Comparison of ENCODE assay signal across 7 cellular contexts in the genomic region with DNA sequence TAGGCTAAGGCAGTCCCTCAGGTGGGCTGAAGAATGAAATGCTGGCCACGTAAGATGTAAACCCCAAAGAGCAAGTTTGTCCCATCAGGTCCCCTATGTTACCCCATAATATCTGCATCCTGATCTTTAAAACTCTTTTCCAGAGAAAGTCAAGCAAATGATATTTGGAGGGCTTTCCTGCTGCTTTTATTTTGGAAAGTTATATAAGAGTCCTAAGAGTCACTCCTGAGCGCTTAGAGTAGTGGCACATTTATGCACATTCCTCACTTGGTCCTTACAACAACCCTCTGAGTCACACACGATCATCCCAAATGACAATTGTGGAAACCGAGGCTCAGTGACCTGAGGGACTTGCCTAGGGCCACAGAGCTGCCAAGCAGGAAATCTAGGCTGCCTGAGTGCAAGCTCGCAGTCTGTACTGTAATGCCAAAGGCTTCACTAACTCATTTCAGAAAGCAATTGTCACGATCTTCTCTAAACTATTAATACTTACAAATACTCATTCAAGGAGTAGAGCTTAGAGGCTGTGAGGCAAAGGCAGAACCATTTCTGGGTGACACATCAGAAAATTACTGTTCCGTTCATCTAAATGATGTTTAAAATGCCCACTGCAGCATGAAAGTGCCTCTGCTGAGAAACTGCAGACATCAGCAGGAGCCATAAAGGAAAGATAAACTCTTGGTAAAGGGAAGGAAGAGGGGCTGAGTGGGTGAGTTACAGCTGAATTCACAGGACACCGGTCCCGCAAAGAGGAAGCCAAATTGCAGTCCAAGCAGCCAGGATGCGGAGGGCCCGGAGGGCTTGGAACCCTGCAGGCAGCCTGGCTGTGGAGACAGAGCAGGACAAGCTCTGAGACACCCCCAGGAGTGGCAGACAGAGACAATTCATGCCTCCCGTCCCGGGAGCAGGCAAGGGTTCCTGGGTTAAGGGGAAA. TPM values are rescaled to one million over a fixed set of nuclear protein-coding genes. Genes with fewer than 3 reads are reported as not detected.
DNase-seq lines count a peak whose midpoint lies in the region; ATAC-seq and TF ChIP-seq lines count a peak whose summit lies in the region.

No MANE protein-coding gene starts in this region.

- no peak for ATAC-seq in GM18873 (IDR thresholded peaks at IDR 0.05; ENCODE audit: low FRiP score, unreplicated experiment)

- peak overlapping the region; percentile 67 for H3K4me2 ChIP-seq in Karpas-422 (ENCODE audit: low read depth, low read length, poor library complexity, severe bottlenecking)

- H2AFZ ChIP-seq in Karpas-422 (ENCODE audit: low read length) = no peak overlapping the region

- H3K27me3 ChIP-seq in Karpas-422 (ENCODE audit: low read length) (no peaks in the 10 kb centered on the region), adrenal gland (no peaks in the 10 kb centered on the region), subcutaneous abdominal adipose tissue (ENCODE audit: control insufficient read depth in 5 of 5, insufficient read depth in 4 of 5, low read length in 5 of 5) (no peaks in the 10 kb centered on the region)

- no peak for TF ChIP-seq POLR2A in adrenal gland (IDR thresholded peaks at IDR 0.05)

- DNase-seq in Karpas-422 (peak; percentile 49), adrenal gland (peak in 1 of 7 donors; percentile 56), medulla oblongata (ENCODE audit: extremely low spot score) (peak; percentile 74), DMS79 treated with DMSO at 0.1 percent for 48 hours (lab: John Stamatoyannopoulos, UW) (no peak), NCI-H748 treated with DMSO at 0.1 percent for 48 hours (lab: John Stamatoyannopoulos, UW) (no peak)

- no peak for TF ChIP-seq CTCF in adrenal gland (IDR thresholded peaks at IDR 0.05)

- H3K27ac ChIP-seq in Karpas-422 (ENCODE audit: low read length) = peak overlapping the region; percentile 47
- H3K27ac ChIP-seq in adrenal gland = peak overlapping the region in 4 of 5 donors; percentile 13 to 88 (median 54)
- peak overlapping the region; percentile 19 for H3K27ac ChIP-seq in subcutaneous abdominal adipose tissue (ENCODE audit: low read depth, low read length)

- intact Hi-C loops in adrenal gland (cut with DNase I) = no loop called here

- peak overlapping the region; percentile 31 for H3K9ac ChIP-seq in Karpas-422 (ENCODE audit: low read length)
- no peak overlapping the region for H3K9ac ChIP-seq in subcutaneous abdominal adipose tissue (ENCODE audit: low read length in 5 of 5)

- 46 to 59% (median 55%) methylated on average over 11 to 13 of the region's 13 CpGs for WGBS in adrenal gland, 4 donors

- H3K79me2 ChIP-seq in Karpas-422 (ENCODE audit: low read length) = peaks cover 97% of the 10 kb centered on the region

- H3K4me1 ChIP-seq in Karpas-422 (ENCODE audit: low read length) = peaks cover 49% of the 10 kb centered on the region
- H3K4me1 ChIP-seq in adrenal gland (replicated peaks in 1 of 2) = peaks cover 38 to 96% of the 10 kb centered on the region in 2 donors
- peaks cover 15 to 95% (median 79%) of the 10 kb centered on the region in 5 donors for H3K4me1 ChIP-seq in subcutaneous abdominal adipose tissue (ENCODE audit: control insufficient read depth in 5 of 5, insufficient read depth in 5 of 5, low read length in 5 of 5)

- H3K36me3 ChIP-seq in Karpas-422 (ENCODE audit: insufficient read depth, low read length) (no peaks in the 10 kb centered on the region), adrenal gland (replicated peaks in 1 of 2) (no peaks in the 10 kb centered on the region), subcutaneous abdominal adipose tissue (ENCODE audit: control insufficient read depth in 5 of 5, insufficient read depth in 5 of 5, low read length in 5 of 5) (no peaks in the 10 kb centered on the region)

- H4K20me1 ChIP-seq in Karpas-422 (ENCODE audit: insufficient read depth, low read depth, low read length) = peaks cover 28% of the 10 kb centered on the region

- H3K9me2 ChIP-seq in Karpas-422 (replicated peaks; ENCODE audit: insufficient read depth, low read length) = no peaks in the 10 kb centered on the region

- H3K4me3 ChIP-seq in Karpas-422 (ENCODE audit: low read length) (peak overlapping the region; percentile 45), adrenal gland (no peak overlapping the region), subcutaneous abdominal adipose tissue (ENCODE audit: low read depth in 1 of 5, low read length in 5 of 5) (no peak overlapping the region)

- H3K9me3 ChIP-seq in Karpas-422 (ENCODE audit: low read length) (no peaks in the 10 kb centered on the region), adrenal gland (replicated peaks in 1 of 3) (no peaks in the 10 kb centered on the region), subcutaneous abdominal adipose tissue (ENCODE audit: control insufficient read depth in 5 of 5, low read length in 5 of 5) (no peaks in the 10 kb centered on the region)

RNA-seq across cellular contexts. Expression of gene CAPZB, which starts 30.8 kb away (rescaled TPM):
- 55.5 and 72.9 TPM in 2 replicates for total RNA-seq in Karpas-422 (2014; rRNA removed; shearing (Covaris generic); ENCODE audit: low replicate concordance)
- 100 to 1,000 TPM; 110 to 386 (median 204) TPM for total RNA-seq in adrenal gland
- 100 to 1,000 TPM; 156 to 314 (median 171) TPM for polyA plus RNA-seq in adrenal gland

Comparison
In these comparisons a context has a peak if more than half of its experiments do, and no peak if none do; other contexts are left out.
1. DNase-seq: peak in Karpas-422 (single experiment) and medulla oblongata (single experiment); none in DMS79 treated with DMSO at 0.1 percent for 48 hours (single experiment) and NCI-H748 treated with DMSO at 0.1 percent for 48 hours (single experiment).
2. Peak in every context shown above with its lines, with median percentiles within 50 percentile points of each other: H3K27ac ChIP-seq.